In the genomic region with DNA sequence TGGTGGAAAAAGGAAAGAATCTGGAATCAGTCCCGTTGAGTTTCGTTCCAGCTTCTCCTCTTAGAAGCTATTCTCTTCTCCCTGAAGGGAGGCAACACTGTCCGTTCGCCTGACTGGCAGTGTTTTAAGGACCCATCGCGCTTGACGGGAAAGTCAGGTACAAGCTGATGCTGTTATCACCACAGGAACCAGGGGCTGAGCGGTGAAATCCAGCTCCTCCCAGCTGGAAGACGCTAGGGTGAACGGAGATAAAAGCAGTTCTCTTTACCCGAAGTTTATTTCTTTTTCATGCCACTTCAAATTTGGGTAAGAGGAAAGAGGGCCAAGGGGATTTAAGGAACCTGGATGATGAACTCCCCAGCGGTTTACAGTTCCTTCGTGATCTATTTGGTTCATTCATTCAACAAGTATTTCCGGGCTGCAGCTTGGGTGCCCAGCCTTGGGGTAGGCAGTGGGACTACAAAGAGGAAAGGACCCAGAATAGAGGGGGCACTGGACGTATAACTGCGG, we compare ENCODE assay signal across 8 cellular contexts. TPM values are rescaled to one million over a fixed set of nuclear protein-coding genes. Genes with fewer than 3 reads are reported as not detected.
DNase-seq lines count a peak whose midpoint lies in the region; ATAC-seq, FAIRE-seq and TF ChIP-seq lines count a peak whose summit lies in the region.

No MANE protein-coding gene starts in this region.

- TF ChIP-seq RAD21 in GM12878 (IDR thresholded peaks at IDR 0.05; ENCODE audit: insufficient read depth, low read depth, low read length): no peak

- POLR2A ChIA-PET in AG04449 (lab: Yijun Ruan, JAX) (no interaction called here), GM12878 (lab: Charles Lee) (no interaction called here)

- H3K9me3 ChIP-seq in GM12878 (replicated peaks; ENCODE audit: control insufficient read depth, insufficient read depth, low read length): no peaks in the 10 kb centered on the region

- WGBS in GM12878 (ENCODE audit: insufficient coverage, insufficient replicate concordance, low lambda C conversion rate, missing lambda C conversion rate): 45% methylated on average over 16 of the region's 16 CpGs

- no peak for TF ChIP-seq POLR2A in GM12878 (IDR thresholded peaks at IDR 0.05; ENCODE audit: low read depth, low read length)

- in situ Hi-C loops in GM12878 (cut with MboI): no loop called here

- SMC1A ChIA-PET in GM12878 (lab: Charles Lee; ENCODE audit: uncharacterized antibody, unreplicated experiment): interaction anchor here (1.3 kb wide), 1 partner anchor 8 kb away, joined by 3 read pairs; no protein-coding TSS in a partner anchor

- TF ChIP-seq EP300 in GM12878 (IDR thresholded peaks at IDR 0.05; ENCODE audit: borderline replicate concordance in 1 of 2, control insufficient read depth in 1 of 2, low read depth in 2 of 2, low read length in 2 of 2): no peak

- intact Hi-C loops in GM12878 (cut with micrococcal nuclease; ENCODE audit: unreplicated experiment): no loop called here

- RAD21 ChIA-PET in GM12878 (lab: Charles Lee; ENCODE audit: unreplicated experiment): no interaction called here

- peak overlapping the region; percentile 42 for H3K4me2 ChIP-seq in GM12878 (ENCODE audit: control insufficient read depth, insufficient read depth)

- BruUV-seq in GM12878 (replicated peaks; lab: Mats Ljungman, UMichigan): no TSS peak

- no peaks in the 10 kb centered on the region for H3K79me2 ChIP-seq in GM12878 (ENCODE audit: control insufficient read depth, insufficient read depth, low read length)

- TF ChIP-seq CTCF in AG04449 (IDR thresholded peaks at IDR 0.05; ENCODE audit: insufficient read depth, low read length, missing control alignments) (no peak), GM12878 (IDR thresholded peaks at IDR 0.05 in 2 of 3, conservative IDR thresholded peaks at IDR 0.05 in 1 of 3; ENCODE audit: control insufficient read depth in 2 of 3, extremely low read depth in 1 of 3, insufficient read depth in 1 of 3, low read depth in 3 of 3, low read length in 3 of 3) (no peak)

- H3K9ac ChIP-seq in GM12878 (ENCODE audit: control insufficient read depth, insufficient read depth, low read length): no peak overlapping the region

- H3K36me3 ChIP-seq in GM12878 (ENCODE audit: control insufficient read depth in 2 of 2, insufficient read depth in 2 of 2, low read length in 1 of 2): no peaks in the 10 kb centered on the region

- ATAC-seq in HG03520 (IDR thresholded peaks at IDR 0.05; ENCODE audit: unreplicated experiment) (peak; percentile 13), GM12878 (no peak), GM18870 (IDR thresholded peaks at IDR 0.05; ENCODE audit: unreplicated experiment) (no peak)
- ATAC-seq in activated CD4-positive, CD25-positive, alpha-beta regulatory T cell treated with anti-CD3 and anti-CD28 coated beads, Interleukin-2, amount 50 U/mL, for 24 hours: no peak

- FAIRE-seq in GM12878 (lab: Jason Lieb, UNC): peak; percentile 57

- H3K27ac ChIP-seq in GM12878 (ENCODE audit: control insufficient read depth, insufficient read depth): no peak overlapping the region

- DNase-seq in AG04449 (ENCODE audit: low read depth, low spot score) (no peak), GM12878 (ENCODE audit: low read depth, low spot score) (no peak), medulla oblongata (ENCODE audit: extremely low spot score) (peak; percentile 5)
- DNase-seq in stimulated activated naive CD4-positive, alpha-beta T cell treated with Interleukin-2 at 50 U/mL for 16 hours (lab: John Stamatoyannopoulos, UW): no peak
- no peak for DNase-seq in stimulated activated CD4-positive, alpha-beta T cell treated with anti-CD3 and anti-CD28 coated beads, Interleukin-4, amount 100 ng/mL, for 24 hours

- CTCF ChIA-PET in AG04449 (lab: Yijun Ruan, JAX): no interaction called here
- CTCF ChIA-PET in GM12878 (lab: Yijun Ruan, JAX): no interaction called here

- H3K4me3 ChIP-seq in AG04449 (ENCODE audit: low read depth, low read length) (peak overlapping the region; percentile 25), GM12878 (no peak overlapping the region; the same call in 1 of the 2 replicates)

- H3K4me1 ChIP-seq in GM12878 (ENCODE audit: control insufficient read depth, insufficient read depth, low read length): no peaks in the 10 kb centered on the region

- peaks cover 0 to 6% of the 10 kb centered on the region in 2 experiments; a peak in 2 of 4 replicates for H3K27me3 ChIP-seq in GM12878 (replicated peaks in 1 of 2; ENCODE audit: control insufficient read depth in 2 of 2, insufficient read depth in 2 of 2, low read length in 1 of 2)

- no peaks in the 10 kb centered on the region for H4K20me1 ChIP-seq in GM12878 (ENCODE audit: control insufficient read depth, insufficient read depth)

- peak overlapping the region; percentile 15 for H2AFZ ChIP-seq in GM12878 (ENCODE audit: control insufficient read depth, low read depth, low read length)

TF ChIP-seq in GM12878, 131 proteins besides CTCF, POLR2A, EP300 and RAD21:
- TF ChIP-seq TCF3 (IDR thresholded peaks at IDR 0.05; ENCODE audit: borderline replicate concordance, insufficient read depth, low read depth, low read length) (no peak), SUZ12 (IDR thresholded peaks at IDR 0.05; ENCODE audit: unreplicated experiment) (peak; percentile 1)

RNA-seq across cellular contexts. Expression of a gene that starts 0.6 kb away (rescaled TPM):
- not detected in 2 replicates for total RNA-seq in GM12878 (2013; cell fraction: nucleolus; rRNA removed)
- total RNA-seq in GM12878 (2014; rRNA removed) (not detected in 2 replicates), GM12878 (2014; rRNA removed; fragmentation: Illumina TruSeq; extraction: Trizol) (not detected in 2 replicates), GM12878 (2021) (not detected in 2 replicates)
- not detected for polyA plus RNA-seq in GM12878 (2011; ENCODE audit: low read depth)
- polyA plus RNA-seq in GM12878 (2011; rRNA removed) (not detected in 2 replicates), GM12878 (2014; fragmentation: Illumina TruSeq; extraction: Trizol) (not detected in 2 replicates), GM12878 (2014; fragmentation: Nextera tagmentation; extraction: Ambion mirVana) (not detected), GM12878 (2014; rRNA removed) (0.12 TPM in 1 of 2 replicates, not detected in the other), GM12878 (2016; fragmentation: Nextera tagmentation; extraction: Ambion mirVana) (not detected)
- polyA plus RNA-seq in GM12878 (2011; cell fraction: cytosol; rRNA removed): not detected in 2 replicates
- polyA plus RNA-seq in GM12878 (2011; cell fraction: nucleus; rRNA removed): not detected in 2 replicates
- not detected in 2 replicates for polyA plus RNA-seq in GM12878 (2012)
- polyA minus RNA-seq in GM12878 (2011; rRNA and poly(A)+ RNA removed): not detected in 2 replicates
- polyA minus RNA-seq in GM12878 (2011; cell fraction: cytosol; rRNA and poly(A)+ RNA removed): not detected in 2 replicates
- not detected in 2 replicates for polyA minus RNA-seq in GM12878 (2011; cell fraction: nucleus; rRNA and poly(A)+ RNA removed)
